In genomic region chr4:1543561-1543960, GRCh38 we compare ENCODE assay signal across 25 cellular contexts.
"Had no signal": no experiment of that assay in that cellular context is flagged by ENCODE, and none has a peak within 500 bp of the region (broad histone marks: within the 10 kb centered on the region; RNA-seq: fewer than 3 reads in every experiment).

No MANE protein-coding gene starts in this region.

- H3K4me3 Mint-ChIP-seq: activated CD4-positive, alpha-beta T cell treated with anti-CD3 and anti-CD28 coated beads for 36 hours; activated naive CD8-positive, alpha-beta T cell; T-helper 2 cell treated with Interferon-gamma antibody and Interleukin-4, amounts not matched to agents 5 μg/mL and 100 μg/mL, for 36 hours had no signal

- H3K9me3 ChIP-seq: body of pancreas, gastrocnemius medialis, lower lobe of right lung, ovary, prostate gland, transverse colon had no signal

- H2AFZ ChIP-seq: hepatocyte had no signal

- H3K36me3 ChIP-seq: gastrocnemius medialis, lower lobe of right lung, ovary, prostate gland, transverse colon had no signal

- H3K4me2 ChIP-seq: hepatocyte had no signal

- DNase-seq: activated CD4-positive, alpha-beta T cell treated with anti-CD3 and anti-CD28 coated beads for 36 hours; activated CD4-positive, alpha-beta T cell treated with anti-CD3 and anti-CD28 coated beads, Interleukin-2, amount 50 U/mL, for 4 hours; activated CD4-positive, CD25-positive, alpha-beta regulatory T cell; activated CD8-positive, alpha-beta memory T cell treated with anti-CD3 and anti-CD28 coated beads for 24 hours; activated effector memory CD4-positive, alpha-beta T cell treated with Interleukin-2 at 50 U/mL for 16 hours; activated naive CD4-positive, alpha-beta T cell treated with Interleukin-2 at 50 U/mL for 16 hours; anterior cingulate cortex; body of pancreas; cerebellar nuclear complex; dorsolateral prefrontal cortex; effector memory CD4-positive, alpha-beta T cell; gastrocnemius medialis; lower lobe of right lung; mesenchymal stem cell; nephron progenitor cell; stimulated activated naive CD4-positive, alpha-beta T cell; T-cell; transverse colon had no signal

- H3K36me3 Mint-ChIP-seq: activated naive CD8-positive, alpha-beta T cell; T-cell had no signal

- H3K27me3 Mint-ChIP-seq: activated CD4-positive, alpha-beta T cell treated with anti-CD3 and anti-CD28 coated beads for 36 hours; activated naive CD8-positive, alpha-beta T cell had no signal

- H3K27ac ChIP-seq: body of pancreas, coronary artery, dorsolateral prefrontal cortex, hepatocyte, lower lobe of right lung, ovary, prostate gland, transverse colon had no signal

- H3K4me3 ChIP-seq: body of pancreas, coronary artery, dorsolateral prefrontal cortex, gastrocnemius medialis, hepatocyte, lower lobe of right lung, ovary, prostate gland, transverse colon had no signal

- FAIRE-seq: keratinocyte had no signal

- H3K9me3 Mint-ChIP-seq: nephron progenitor cell; T-cell; T-helper 2 cell treated with Interferon-gamma antibody and Interleukin-4, amounts not matched to agents 5 μg/mL and 100 μg/mL, for 36 hours had no signal

- H3K79me2 ChIP-seq: hepatocyte had no signal

- H3K27me3 ChIP-seq: body of pancreas, hepatocyte, ovary had no signal

- ATAC-seq: activated CD4-positive, alpha-beta T cell treated with anti-CD3 and anti-CD28 coated beads for 36 hours; body of pancreas; gastrocnemius medialis; lower lobe of right lung; T-cell had no signal

- H3K27ac Mint-ChIP-seq: activated CD4-positive, alpha-beta T cell treated with anti-CD3 and anti-CD28 coated beads for 36 hours; activated naive CD8-positive, alpha-beta T cell; nephron progenitor cell; T-helper 2 cell treated with Interferon-gamma antibody and Interleukin-4, amounts not matched to agents 5 μg/mL and 100 μg/mL, for 36 hours had no signal

- H3K4me1 ChIP-seq: gastrocnemius medialis had no signal
